In the genomic region with DNA sequence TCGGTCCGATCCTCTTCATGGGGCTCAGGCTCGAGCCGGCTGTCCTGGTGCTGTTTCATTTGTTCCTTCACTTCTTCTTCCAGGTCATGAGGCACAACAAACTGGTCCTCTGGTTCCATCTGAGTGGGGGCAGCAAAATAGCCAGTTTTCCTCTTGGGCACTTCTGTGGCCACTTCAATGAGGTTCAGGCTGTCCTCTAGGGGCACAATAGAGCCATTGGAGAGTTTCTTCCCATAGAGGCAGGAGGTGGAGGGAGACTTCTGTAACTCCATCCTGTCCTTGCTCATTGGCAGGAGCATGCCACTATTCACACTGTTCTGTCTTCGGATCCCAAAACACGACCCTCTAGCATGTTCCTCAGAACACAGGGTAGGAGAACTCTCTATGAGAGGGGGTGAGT, we compare ENCODE assay signal across 13 cellular contexts. TPM values are rescaled to one million over a fixed set of nuclear protein-coding genes. Genes with fewer than 3 reads are reported as not detected.
A peak's percentile ranks its signal among the peaks of the same experiment; 100 is the strongest.
DNase-seq lines count a peak whose midpoint lies in the region; ATAC-seq, FAIRE-seq and TF ChIP-seq lines count a peak whose summit lies in the region.
"Had no signal": no experiment of that assay in that cellular context is flagged by ENCODE, and none has a peak within 500 bp of the region (broad histone marks: within the 10 kb centered on the region; RNA-seq: fewer than 3 reads in every experiment).

No MANE protein-coding gene starts in this region.

- H3K9me3 ChIP-seq in gastroesophageal sphincter, result no peaks in the 10 kb centered on the region
- H3K9me3 ChIP-seq: thyroid gland had no signal

- DNase-seq in BJ (ENCODE audit: low read depth) (no peak), HEK293T (ENCODE audit: extremely low spot score) (peak; percentile 30), astrocyte of the cerebellum (ENCODE audit: low read depth) (no peak), left colon (no peak), amniotic stem cell (lab: John Stamatoyannopoulos, UW) (no peak), H54 (ENCODE audit: insufficient read length, low spot score) (no peak), NCI-H1417 treated with DMSO at 0.1 percent for 48 hours (lab: John Stamatoyannopoulos, UW) (no peak)
- DNase-seq: effector memory CD4-positive, alpha-beta T cell; NCI-H1930; stimulated activated CD4-positive, alpha-beta T cell treated with anti-CD3 and anti-CD28 coated beads, Interleukin-2, amount 100 ng/mL, for 24 hours; thyroid gland had no signal

- TF ChIP-seq CTCF in BJ (IDR thresholded peaks at IDR 0.05; ENCODE audit: insufficient read depth, low read depth, low read length) (peak; percentile 41; the same call in 1 of the 2 replicates), astrocyte of the cerebellum (IDR thresholded peaks at IDR 0.05; ENCODE audit: low read depth, low read length, missing control alignments) (peak; percentile 38), gastroesophageal sphincter (IDR thresholded peaks at IDR 0.05) (no peak)

- H3K27ac ChIP-seq in gastroesophageal sphincter, result no peak overlapping the region
- H3K27ac ChIP-seq: thyroid gland had no signal

- no peaks in the 10 kb centered on the region for H3K4me1 ChIP-seq in gastroesophageal sphincter
- H3K4me1 ChIP-seq: thyroid gland had no signal

- H3K36me3 ChIP-seq in BJ (ENCODE audit: control insufficient read depth, insufficient read depth, low read length), result peaks cover 21% of the 10 kb centered on the region
- H3K36me3 ChIP-seq in gastroesophageal sphincter, result peaks cover 0 to 84% of the 10 kb centered on the region in 2 donors

- 73 to 77% methylated on average over 4 to 5 of the region's 6 CpGs for WGBS in gastroesophageal sphincter (ENCODE audit: low coverage in 1 of 2), 2 donors

- no peak for TF ChIP-seq POLR2A in gastroesophageal sphincter (IDR thresholded peaks at IDR 0.05)
- no peak for TF ChIP-seq POLR2A in H54 (IDR thresholded peaks at IDR 0.05; ENCODE audit: low read depth, low read length)

- in situ Hi-C loops in astrocyte of the cerebellum (cut with HindIII; ENCODE audit: low sequenced_read_pairs), result no loop called here

- intact Hi-C loops in left colon (cut with DNase I, micrococcal nuclease), result no loop called here

- no peak for FAIRE-seq in H54 (lab: Jason Lieb, UNC)

- POLR2A ChIA-PET in BJ (lab: Charles Lee), result no interaction called here
- POLR2A ChIA-PET in HEK293T (lab: Yijun Ruan, JAX), result interaction anchor here (0.6 kb wide), 1 partner anchor 309 kb away, joined by 3 read pairs; no protein-coding TSS in a partner anchor

- CTCF ChIA-PET in BJ (lab: Yijun Ruan, JAX), result no interaction called here
- CTCF ChIA-PET in HEK293T (lab: Yijun Ruan, JAX), result no interaction called here

- no peak for TF ChIP-seq EP300 in gastroesophageal sphincter (IDR thresholded peaks at IDR 0.05)

- ATAC-seq in left colon (peak; percentile 33), gastroesophageal sphincter (no peak)

- no peaks in the 10 kb centered on the region for H3K27me3 ChIP-seq in BJ (ENCODE audit: control insufficient read depth, insufficient read depth, low read length)
- H3K27me3 ChIP-seq in gastroesophageal sphincter, result no peaks in the 10 kb centered on the region
- H3K27me3 ChIP-seq: thyroid gland had no signal

- H3K4me3 ChIP-seq in BJ (ENCODE audit: low read depth, low read length), result no peak overlapping the region
- H3K4me3 ChIP-seq in astrocyte of the cerebellum (ENCODE audit: low read depth, low read length), result no peak overlapping the region
- no peak overlapping the region for H3K4me3 ChIP-seq in gastroesophageal sphincter
- H3K4me3 ChIP-seq: thyroid gland had no signal

TF ChIP-seq in HEK293T, 16 proteins besides CTCF, POLR2A, EP300 and RAD21:
- no peak for TF ChIP-seq TARDBP (IDR thresholded peaks at IDR 0.05)
- no peak for TF ChIP-seq ZNF384 (IDR thresholded peaks at IDR 0.05)
- TF ChIP-seq BHLHE40 (IDR thresholded peaks at IDR 0.05; ENCODE audit: borderline replicate concordance), result no peak
- TF ChIP-seq HDGF (IDR thresholded peaks at IDR 0.05; ENCODE audit: borderline replicate concordance), result no peak
- no peak for TF ChIP-seq NFRKB (IDR thresholded peaks at IDR 0.05)
- no peak for TF ChIP-seq SP1 (IDR thresholded peaks at IDR 0.05)
- TF ChIP-seq, protein P1, sequence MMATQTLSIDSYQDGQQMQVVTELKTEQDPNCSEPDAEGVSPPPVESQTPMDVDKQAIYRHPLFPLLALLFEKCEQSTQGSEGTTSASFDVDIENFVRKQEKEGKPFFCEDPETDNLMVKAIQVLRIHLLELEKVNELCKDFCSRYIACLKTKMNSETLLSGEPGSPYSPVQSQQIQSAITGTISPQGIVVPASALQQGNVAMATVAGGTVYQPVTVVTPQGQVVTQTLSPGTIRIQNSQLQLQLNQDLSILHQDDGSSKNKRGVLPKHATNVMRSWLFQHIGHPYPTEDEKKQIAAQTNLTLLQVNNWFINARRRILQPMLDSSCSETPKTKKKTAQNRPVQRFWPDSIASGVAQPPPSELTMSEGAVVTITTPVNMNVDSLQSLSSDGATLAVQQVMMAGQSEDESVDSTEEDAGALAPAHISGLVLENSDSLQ (IDR thresholded peaks at IDR 0.05), result no peak
- TF ChIP-seq ELF4 (IDR thresholded peaks at IDR 0.05), result no peak
- TF ChIP-seq FOXA1 (IDR thresholded peaks at IDR 0.05), result no peak
- no peak for TF ChIP-seq FOXM1 (IDR thresholded peaks at IDR 0.05; ENCODE audit: borderline replicate concordance)
- no peak for TF ChIP-seq L3MBTL2 (conservative IDR thresholded peaks at IDR 0.05)
- TF ChIP-seq SUZ12 (IDR thresholded peaks at IDR 0.05), result no peak
- TF ChIP-seq LEF1 (IDR thresholded peaks at IDR 0.05; ENCODE audit: borderline replicate concordance), result no peak
- TF ChIP-seq CTBP1 (IDR thresholded peaks at IDR 0.05; ENCODE audit: borderline replicate concordance), result no peak
- TF ChIP-seq FOXK2 (IDR thresholded peaks at IDR 0.05), result no peak
- no peak for TF ChIP-seq ARNT (IDR thresholded peaks at IDR 0.05)

RNA-seq across cellular contexts. Expression of a gene that starts 22.9 kb away (rescaled TPM):
- polyA plus RNA-seq in BJ (2011; rRNA removed), result not detected in 2 replicates
- not detected in 2 replicates for polyA minus RNA-seq in BJ (2011; rRNA and poly(A)+ RNA removed)
- 100 to 1,000 TPM in 1 of 2 donors, 10 to 100 TPM in 1; 69.7 to 112 TPM for total RNA-seq in left colon
- 1 to 10 TPM in 1 of 4 donors, not detected in 3; 1.4 TPM for total RNA-seq in gastroesophageal sphincter
- total RNA-seq: T-helper 1 cell treated with Interleukin-12 subunit alpha and Interleukin-12 subunit beta and Interleukin-4 antibody, amounts not matched to agents 30 ng/mL and 1 ng/mL, for 36 hours had no signal

Comparison
In these comparisons a context has a peak if more than half of its experiments do, and no peak if none do; other contexts are left out.
1. CTCF ChIP-seq: peak in BJ (single experiment) and astrocyte of the cerebellum (single experiment); none in gastroesophageal sphincter (0 of 4).
2. RNA of a gene that starts 22.9 kb away (total RNA-seq): 69.7 to 112 TPM in left colon; 1.4 TPM in gastroesophageal sphincter; every median in the first group is over 10 times any median in the second.